2 cellular contexts compared by ENCODE assay signal in genomic region chr12:21001778-21002177, GRCh38.
TF ChIP-seq lines count a peak whose summit lies in the region.

No MANE protein-coding gene starts in this region.

TF ChIP-seq in WTC11, 78 proteins besides CTCF, POLR2A, EP300 and RAD21 (continued from another document and continues in another):
- no peak for TF ChIP-seq ATF2 (CRISPR knock-in tag; IDR thresholded peaks at IDR 0.05; ENCODE audit: borderline replicate concordance, low read depth)
- no peak for TF ChIP-seq STAT6 (CRISPR knock-in tag; conservative IDR thresholded peaks at IDR 0.05; ENCODE audit: low read depth)
- no peak for TF ChIP-seq MYBL2 (CRISPR knock-in tag; IDR thresholded peaks at IDR 0.05)
- TF ChIP-seq JAZF1 (CRISPR knock-in tag; IDR thresholded peaks at IDR 0.05) = no peak
- no peak for TF ChIP-seq ARID4B (CRISPR knock-in tag; IDR thresholded peaks at IDR 0.05; ENCODE audit: borderline replicate concordance)
- no peak for TF ChIP-seq FOXK1 (CRISPR knock-in tag; IDR thresholded peaks at IDR 0.05)
- no peak for TF ChIP-seq TP53 (CRISPR knock-in tag; IDR thresholded peaks at IDR 0.05)
- TF ChIP-seq KAT7 (CRISPR knock-in tag; IDR thresholded peaks at IDR 0.05; ENCODE audit: borderline replicate concordance) = no peak
- no peak for TF ChIP-seq ETV6 (CRISPR knock-in tag; IDR thresholded peaks at IDR 0.05)
- no peak for TF ChIP-seq OVOL2 (CRISPR knock-in tag; IDR thresholded peaks at IDR 0.05; ENCODE audit: borderline replicate concordance)
- no peak for TF ChIP-seq AR (CRISPR knock-in tag; IDR thresholded peaks at IDR 0.05)

TF ChIP-seq in HepG2, 621 proteins besides CTCF, POLR2A, EP300 and RAD21 (continued from another document):
- TF ChIP-seq HBP1 (CRISPR knock-in tag; IDR thresholded peaks at IDR 0.05; ENCODE audit: low read depth) (no peak), ZNF577 (CRISPR knock-in tag; IDR thresholded peaks at IDR 0.05; ENCODE audit: borderline replicate concordance, low read depth) (no peak), HNRNPK (IDR thresholded peaks at IDR 0.05; ENCODE audit: low read depth, low read length, poor library complexity, severe bottlenecking) (no peak), NBN (conservative IDR thresholded peaks at IDR 0.05) (no peak)
TF ChIP-seq in HepG2: peak in this region for 0.
